9 cellular contexts compared by ENCODE assay signal in the genomic region with DNA sequence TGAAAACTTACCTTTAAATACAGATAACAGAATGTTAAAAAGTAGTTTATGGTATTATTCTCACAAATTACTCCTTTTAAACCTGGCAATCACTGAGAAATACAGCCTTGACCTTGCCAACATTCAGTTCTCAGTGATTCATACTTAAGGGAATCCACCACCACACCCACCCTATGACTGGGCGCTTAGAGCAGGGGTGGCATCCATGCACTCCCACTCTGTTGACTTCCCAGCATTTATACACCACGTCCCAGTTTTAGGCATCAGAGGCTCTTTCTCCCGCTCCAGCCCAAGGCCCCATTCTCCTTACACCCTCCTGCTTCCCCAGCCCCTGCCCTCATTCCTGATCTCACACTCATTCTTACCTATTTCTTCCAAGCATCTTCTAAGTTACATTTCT. TPM values are rescaled to one million over a fixed set of nuclear protein-coding genes. Genes with fewer than 3 reads are reported as not detected.
A peak's percentile ranks its signal among the peaks of the same experiment; 100 is the strongest.
DNase-seq lines count a peak whose midpoint lies in the region; ATAC-seq, FAIRE-seq and TF ChIP-seq lines count a peak whose summit lies in the region.
"Had no signal": no experiment of that assay in that cellular context is flagged by ENCODE, and none has a peak within 500 bp of the region (broad histone marks: within the 10 kb centered on the region; RNA-seq: fewer than 3 reads in every experiment).

No MANE protein-coding gene starts in this region.

- no peak overlapping the region for H2AK5ac ChIP-seq in trophoblast cell (ENCODE audit: low read length)

- H2BK5ac ChIP-seq in trophoblast cell (ENCODE audit: low read depth, low read length, poor library complexity), result no peak overlapping the region

- H3K9me3 Mint-ChIP-seq in Caco-2 (ENCODE audit: unreplicated experiment), result no peaks in the 10 kb centered on the region
- H3K9me3 Mint-ChIP-seq: immature natural killer cell had no signal

- no peaks in the 10 kb centered on the region for H4K20me1 ChIP-seq in PC-3 (ENCODE audit: low read length)

- peaks cover 64% of the 10 kb centered on the region for H3K79me2 ChIP-seq in PC-3 (ENCODE audit: low read length)
- peaks cover 2% of the 10 kb centered on the region for H3K79me2 ChIP-seq in trophoblast cell (ENCODE audit: control insufficient read depth, insufficient read depth, low read length, poor library complexity)

- H3K14ac ChIP-seq in trophoblast cell (ENCODE audit: low read length), result no peak overlapping the region

- no peaks in the 10 kb centered on the region; the same call in 1 of the 2 replicates for H3K36me3 ChIP-seq in Caco-2 (ENCODE audit: control insufficient read depth, insufficient read depth, low read length)
- no peaks in the 10 kb centered on the region for H3K36me3 ChIP-seq in PC-3 (ENCODE audit: low read depth, low read length)
- H3K36me3 ChIP-seq in esophagus (ENCODE audit: control insufficient read depth in 2 of 2, insufficient read depth in 2 of 2, low read length in 1 of 2), result no peaks in the 10 kb centered on the region
- H3K36me3 ChIP-seq in trophoblast cell (ENCODE audit: control insufficient read depth in 1 of 2, insufficient read depth in 2 of 2, low read length in 2 of 2), result peaks cover 6 to 8% of the 10 kb centered on the region in 2 experiments

- TF ChIP-seq CTCF in Caco-2 (IDR thresholded peaks at IDR 0.05; ENCODE audit: insufficient read depth in 1 of 2, low read depth in 1 of 2, low read length in 1 of 2, severe bottlenecking in 1 of 2, unreplicated experiment in 1 of 2), result no peak
- TF ChIP-seq CTCF in PC-3 (conservative IDR thresholded peaks at IDR 0.05; ENCODE audit: low read depth, low read length), result no peak

- H4K12ac ChIP-seq in trophoblast cell (ENCODE audit: low read depth, low read length), result no peak overlapping the region

- no peak overlapping the region for H3K18ac ChIP-seq in trophoblast cell (ENCODE audit: low read length)

- H3K4me2 ChIP-seq in PC-3 (ENCODE audit: low read length) (peak overlapping the region; percentile 74), trophoblast cell (ENCODE audit: low read length) (no peak overlapping the region)

- no peak overlapping the region for H4K91ac ChIP-seq in trophoblast cell (ENCODE audit: low read depth, low read length)

- H3K4me1 ChIP-seq in Caco-2, result peaks cover 37% of the 10 kb centered on the region
- H3K4me1 ChIP-seq in PC-3 (ENCODE audit: insufficient read depth, low read length), result peaks cover 75% of the 10 kb centered on the region
- H3K4me1 ChIP-seq in esophagus (ENCODE audit: control insufficient read depth in 2 of 2, insufficient read depth in 2 of 2, low read length in 1 of 2), result peaks cover 4 to 13% of the 10 kb centered on the region in 2 donors
- peaks cover 7 to 10% of the 10 kb centered on the region in 2 experiments for H3K4me1 ChIP-seq in trophoblast cell (ENCODE audit: control insufficient read depth in 1 of 2, insufficient read depth in 2 of 2, low read length in 2 of 2)

- no peak overlapping the region for H2AFZ ChIP-seq in PC-3 (ENCODE audit: low read length)
- no peak overlapping the region for H2AFZ ChIP-seq in trophoblast cell (ENCODE audit: insufficient read depth, low read length, poor library complexity)

- CTCF ChIA-PET in Caco-2 (lab: Charles Lee) (no interaction called here), PC-3 (lab: Charles Lee) (no interaction called here)

- no peaks in the 10 kb centered on the region for H3K9me2 ChIP-seq in PC-3 (replicated peaks; ENCODE audit: low read length)

- H3K27ac Mint-ChIP-seq in Caco-2 (ENCODE audit: unreplicated experiment), result peak overlapping the region; percentile 44
- H3K27ac Mint-ChIP-seq: immature natural killer cell had no signal

- no peak overlapping the region for H2BK12ac ChIP-seq in trophoblast cell (ENCODE audit: low read length)

- H3K9ac ChIP-seq in PC-3 (ENCODE audit: low read length) (peak overlapping the region; percentile 63), trophoblast cell (ENCODE audit: low read length) (no peak overlapping the region)

- peaks cover 42% of the 10 kb centered on the region for H3K4me1 Mint-ChIP-seq in Caco-2 (ENCODE audit: low read depth, unreplicated experiment)

- peaks cover 7% of the 10 kb centered on the region for H3F3A ChIP-seq in PC-3 (ENCODE audit: low read length, unreplicated experiment)

- no peak overlapping the region for H2BK120ac ChIP-seq in trophoblast cell (ENCODE audit: insufficient read depth, low read length, poor library complexity)

- no peaks in the 10 kb centered on the region for H3K27me3 ChIP-seq in Caco-2 (replicated peaks; ENCODE audit: control insufficient read depth, insufficient read depth, low read length)
- no peaks in the 10 kb centered on the region for H3K27me3 ChIP-seq in PC-3 (ENCODE audit: low read length)
- no peaks in the 10 kb centered on the region for H3K27me3 ChIP-seq in esophagus (ENCODE audit: control insufficient read depth in 1 of 2, insufficient read depth in 2 of 2, low read length in 2 of 2)
- H3K27me3 ChIP-seq in trophoblast cell (ENCODE audit: insufficient read depth, low read length), result no peaks in the 10 kb centered on the region

- no peak for TF ChIP-seq POLR2A in GM12891 (IDR thresholded peaks at IDR 0.05; ENCODE audit: low read depth, low read length)

- H3K4ac ChIP-seq in trophoblast cell (ENCODE audit: low read depth, low read length), result no peak overlapping the region

- no TSS peak for BruUV-seq in Caco-2 (replicated peaks; lab: Mats Ljungman, UMichigan)
- no TSS peak for BruUV-seq in PC-3 (replicated peaks; lab: Mats Ljungman, UMichigan)

- H3K9me3 ChIP-seq in Caco-2 (no peaks in the 10 kb centered on the region), PC-3 (ENCODE audit: low read length) (no peaks in the 10 kb centered on the region), esophagus (ENCODE audit: control insufficient read depth in 2 of 2, insufficient read depth in 1 of 2, low read depth in 1 of 2, low read length in 1 of 2) (no peaks in the 10 kb centered on the region), trophoblast cell (ENCODE audit: insufficient read depth, low read depth, low read length) (no peaks in the 10 kb centered on the region)

- H3K79me1 ChIP-seq in trophoblast cell (ENCODE audit: low read length), result peaks cover 2% of the 10 kb centered on the region

- H3K4me3 ChIP-seq in Caco-2 (ENCODE audit: low read depth, low read length) (no peak overlapping the region), PC-3 (ENCODE audit: low read length) (peak overlapping the region; percentile 34; the same call in 1 of the 2 replicates), esophagus (ENCODE audit: low read depth in 1 of 2, low read length in 2 of 2) (no peak overlapping the region), trophoblast cell (ENCODE audit: low read depth, low read length) (no peak overlapping the region)

- H4K8ac ChIP-seq in trophoblast cell (ENCODE audit: low read depth, low read length), result no peak overlapping the region

- no peaks in the 10 kb centered on the region for H3K27me3 Mint-ChIP-seq in Caco-2 (ENCODE audit: insufficient read depth, unreplicated experiment)

- 35 to 43% methylated on average over 3 of the region's 3 CpGs for WGBS in esophagus, 2 donors
- WGBS in trophoblast cell (ENCODE audit: extremely low coverage, insufficient coverage, insufficient read length), result no CpG with 5 or more reads among the region's 3 CpGs

- ATAC-seq in PC-3 (peak; percentile 75), HG03469 (IDR thresholded peaks at IDR 0.05; ENCODE audit: unreplicated experiment) (no peak)

- FAIRE-seq in GM12891 (lab: Jason Lieb, UNC), result no peak

- intact Hi-C loops in Caco-2 (cut with micrococcal nuclease; ENCODE audit: unreplicated experiment), result loop anchor here (1.0 kb wide), 1 partner anchor 31 kb away; no protein-coding TSS in a partner anchor
- intact Hi-C loops in PC-3 (cut with micrococcal nuclease), result no loop called here

- no peak overlapping the region for H3K23ac ChIP-seq in trophoblast cell (ENCODE audit: low read length)

- H3K4me3 Mint-ChIP-seq in Caco-2 (ENCODE audit: unreplicated experiment), result no peak overlapping the region
- H3K4me3 Mint-ChIP-seq: immature natural killer cell had no signal

- DNase-seq in Caco-2 (no peak), PC-3 (peak; percentile 89), trophoblast cell (peak; percentile 63 to 65), DMS53 treated with DMSO at 0.1 percent for 48 hours (lab: John Stamatoyannopoulos, UW; ENCODE audit: unreplicated experiment) (no peak), GM12891 (ENCODE audit: insufficient read length, low spot score) (no peak), cerebellar cortex (ENCODE audit: low spot score) (no peak)
- DNase-seq: immature natural killer cell had no signal

- POLR2A ChIA-PET in Caco-2 (lab: Charles Lee), result no interaction called here
- POLR2A ChIA-PET in PC-3 (lab: Charles Lee; ENCODE audit: unreplicated experiment), result no interaction called here

- H3K27ac ChIP-seq in PC-3 (ENCODE audit: low read length) (peak overlapping the region; percentile 93), esophagus (ENCODE audit: low read depth in 2 of 2, low read length in 1 of 2) (peak overlapping the region; percentile 83 to 91), trophoblast cell (ENCODE audit: low read depth, low read length) (no peak overlapping the region)

- peaks cover 26% of the 10 kb centered on the region for H3K36me3 Mint-ChIP-seq in Caco-2 (ENCODE audit: insufficient read depth, unreplicated experiment)

TF ChIP-seq in GM12891, 5 proteins besides CTCF, POLR2A, EP300 and RAD21:
- TF ChIP-seq TAF1 (IDR thresholded peaks at IDR 0.05; ENCODE audit: low read depth, low read length), result no peak
- no peak for TF ChIP-seq POU2F2 (IDR thresholded peaks at IDR 0.05; ENCODE audit: low read depth, low read length)
- no peak for TF ChIP-seq PAX5 (IDR thresholded peaks at IDR 0.05; ENCODE audit: insufficient read depth, low read length, severe bottlenecking)
- TF ChIP-seq SPI1 (IDR thresholded peaks at IDR 0.05; ENCODE audit: low read depth, low read length), result no peak
- no peak for TF ChIP-seq POLR2AphosphoS5 (IDR thresholded peaks at IDR 0.05; ENCODE audit: low read depth, low read length)
TF ChIP-seq in GM12891: peak in this region for 0.

RNA-seq across cellular contexts. Expression of a gene that starts 16.3 kb away (rescaled TPM):
- total RNA-seq in Caco-2 (2022) (14.9 and 16.2 TPM in 2 replicates), PC-3 (2014; rRNA removed) (26.1 and 37.7 TPM in 2 replicates)
- polyA plus RNA-seq in esophagus, result 10 to 100 TPM; 34.9 to 36.6 TPM
- 17.6 and 19.0 TPM in 2 replicates for polyA plus RNA-seq in trophoblast cell (2013)
- 32.1 TPM for polyA plus RNA-seq in GM12891 (2012; ENCODE audit: low read depth, missing spikeins)

Comparison
In these comparisons a context has a peak if more than half of its experiments do, and no peak if none do; other contexts are left out.
1. DNase-seq: peak in PC-3 (single experiment) and trophoblast cell (2 of 2); none in Caco-2 (0 of 2), DMS53 treated with DMSO at 0.1 percent for 48 hours (single experiment), GM12891 (single experiment) and cerebellar cortex (single experiment).